ENCODE assay signal across 8 cellular contexts in genomic region chr11:130003717-130004001, GRCh38. TPM values are rescaled to one million over a fixed set of nuclear protein-coding genes. Genes with fewer than 3 reads are reported as not detected.
DNase-seq lines count a peak whose midpoint lies in the region; ATAC-seq and TF ChIP-seq lines count a peak whose summit lies in the region.

No MANE protein-coding gene starts in this region.

- no peak for DNase-seq in activated CD8-positive, alpha-beta memory T cell treated with anti-CD3 and anti-CD28 coated beads, Interleukin-2, amount 10 ng/mL, durations not matched to agents 7 days and 5 days
- no peak for DNase-seq in activated CD8-positive, alpha-beta memory T cell treated with anti-CD3 and anti-CD28 coated beads for 24 hours
- no peak for DNase-seq in esophagus muscularis mucosa (ENCODE audit: extremely low spot score)
- no peak for DNase-seq in retinal pigment epithelial cell (ENCODE audit: low read depth)
- DNase-seq in stimulated activated CD4-positive, alpha-beta T cell treated with anti-CD3 and anti-CD28 coated beads, Interleukin-4, amount 100 ng/mL, for 1 hour = no peak
- DNase-seq in NCI-H1105 (lab: John Stamatoyannopoulos, UW) = no peak
- no peak for DNase-seq in NCI-H1694 (lab: John Stamatoyannopoulos, UW)

- H3K27me3 Mint-ChIP-seq in activated CD8-positive, alpha-beta memory T cell treated with anti-CD3 and anti-CD28 coated beads, Interleukin-2, amount 10 ng/mL, durations not matched to agents 7 days and 5 days = no peaks in the 10 kb centered on the region

- no peaks in the 10 kb centered on the region for H3K9me3 ChIP-seq in OCI-LY1 (ENCODE audit: low read length)
- H3K9me3 ChIP-seq in esophagus muscularis mucosa = no peaks in the 10 kb centered on the region

- no peak for ATAC-seq in activated CD8-positive, alpha-beta memory T cell treated with anti-CD3 and anti-CD28 coated beads, Interleukin-2, amount 10 ng/mL, durations not matched to agents 7 days and 5 days

- TF ChIP-seq EP300 in esophagus muscularis mucosa (IDR thresholded peaks at IDR 0.05) = no peak

- TF ChIP-seq CTCF in OCI-LY1 (IDR thresholded peaks at IDR 0.05; ENCODE audit: low read length) (no peak), esophagus muscularis mucosa (IDR thresholded peaks at IDR 0.05) (peak in 1 of 3 experiments; percentile 41), retinal pigment epithelial cell (conservative IDR thresholded peaks at IDR 0.05; ENCODE audit: low read depth, low read length) (no peak)

- 20% methylated on average over 8 of the region's 8 CpGs for WGBS in esophagus muscularis mucosa

- peak overlapping the region; percentile 92 for H3K4me2 ChIP-seq in OCI-LY1 (ENCODE audit: low read length)

- H3K4me1 Mint-ChIP-seq in activated CD8-positive, alpha-beta memory T cell treated with anti-CD3 and anti-CD28 coated beads, Interleukin-2, amount 10 ng/mL, durations not matched to agents 7 days and 5 days = peaks cover 27% of the 10 kb centered on the region

- peaks cover 26% of the 10 kb centered on the region for H3K79me2 ChIP-seq in OCI-LY1 (ENCODE audit: insufficient read depth, low read length)

- H3K36me3 Mint-ChIP-seq in activated CD8-positive, alpha-beta memory T cell treated with anti-CD3 and anti-CD28 coated beads, Interleukin-2, amount 10 ng/mL, durations not matched to agents 7 days and 5 days = peaks cover 8% of the 10 kb centered on the region

- H3K36me3 ChIP-seq in OCI-LY1 (ENCODE audit: insufficient read depth, low read length) (no peaks in the 10 kb centered on the region), esophagus muscularis mucosa (no peaks in the 10 kb centered on the region)

- intact Hi-C loops in esophagus muscularis mucosa (cut with DNase I) = loop anchor here (2.0 to 5.0 kb wide), 3 partner anchors 65 to 119 kb away; partner anchors contain the start of gene APLP2

- CTCF ChIA-PET in activated CD8-positive, alpha-beta memory T cell treated with anti-CD3 and anti-CD28 coated beads, Interleukin-2, amount 10 ng/mL, durations not matched to agents 7 days and 5 days (lab: Charles Lee) = interaction anchor here (0.7 to 2.3 kb wide), 4 partner anchors 9 to 128 kb away, joined by 3 to 12 read pairs (median 6); partner anchors contain the start of gene APLP2

- no peaks in the 10 kb centered on the region for H4K20me1 ChIP-seq in OCI-LY1 (ENCODE audit: insufficient read depth, low read length)

- H3K4me3 Mint-ChIP-seq in activated CD8-positive, alpha-beta memory T cell treated with anti-CD3 and anti-CD28 coated beads, Interleukin-2, amount 10 ng/mL, durations not matched to agents 7 days and 5 days = peak overlapping the region; percentile 92

- H3K4me3 ChIP-seq in OCI-LY1 (ENCODE audit: low read depth, low read length, poor library complexity, severe bottlenecking) = peak overlapping the region; percentile 85
- H3K4me3 ChIP-seq in esophagus muscularis mucosa = peak overlapping the region; percentile 81 to 94 (median 89)
- peak overlapping the region; percentile 60 for H3K4me3 ChIP-seq in retinal pigment epithelial cell (ENCODE audit: low read length)

- H3K27me3 ChIP-seq in OCI-LY1 (ENCODE audit: insufficient read depth, low read length) (no peaks in the 10 kb centered on the region), esophagus muscularis mucosa (no peaks in the 10 kb centered on the region)

- H2AFZ ChIP-seq in OCI-LY1 (ENCODE audit: low read length) = no peak overlapping the region

- peaks cover 40% of the 10 kb centered on the region for H3K4me1 ChIP-seq in OCI-LY1 (ENCODE audit: insufficient read depth, low read length, severe bottlenecking)
- peaks cover 17 to 30% (median 26%) of the 10 kb centered on the region in 4 donors for H3K4me1 ChIP-seq in esophagus muscularis mucosa

- H3K9me3 Mint-ChIP-seq in activated CD8-positive, alpha-beta memory T cell treated with anti-CD3 and anti-CD28 coated beads, Interleukin-2, amount 10 ng/mL, durations not matched to agents 7 days and 5 days (ENCODE audit: low read depth) = no peaks in the 10 kb centered on the region

- H3K9me2 ChIP-seq in OCI-LY1 (ENCODE audit: low read depth, low read length) = no peaks in the 10 kb centered on the region

- H3K27ac Mint-ChIP-seq in activated CD8-positive, alpha-beta memory T cell treated with anti-CD3 and anti-CD28 coated beads, Interleukin-2, amount 10 ng/mL, durations not matched to agents 7 days and 5 days = peak overlapping the region; percentile 100

- no peak for TF ChIP-seq POLR2A in esophagus muscularis mucosa (IDR thresholded peaks at IDR 0.05; ENCODE audit: low read depth)

- H3F3A ChIP-seq in OCI-LY1 (ENCODE audit: insufficient read depth, low read length) = no peaks in the 10 kb centered on the region

- H3K9ac ChIP-seq in OCI-LY1 (ENCODE audit: low read length) = peak overlapping the region; percentile 99

- peak overlapping the region; percentile 97 for H3K27ac ChIP-seq in OCI-LY1 (ENCODE audit: low read depth, low read length, poor library complexity, severe bottlenecking)
- peak overlapping the region; percentile 97 to 100 (median 98) for H3K27ac ChIP-seq in esophagus muscularis mucosa (replicated peaks in 1 of 4)

RNA-seq across cellular contexts. Expression of gene PRDM10, which starts 1.0 kb away (rescaled TPM):
- total RNA-seq in activated CD8-positive, alpha-beta memory T cell treated with anti-CD3 and anti-CD28 coated beads, Interleukin-2, amount 10 ng/mL, durations not matched to agents 7 days and 5 days = 10 to 100 TPM; 15.7 to 19.2 TPM
- total RNA-seq in esophagus muscularis mucosa = 1 to 10 TPM; 5.1 to 8.6 (median 7.6) TPM
